In the genomic region with DNA sequence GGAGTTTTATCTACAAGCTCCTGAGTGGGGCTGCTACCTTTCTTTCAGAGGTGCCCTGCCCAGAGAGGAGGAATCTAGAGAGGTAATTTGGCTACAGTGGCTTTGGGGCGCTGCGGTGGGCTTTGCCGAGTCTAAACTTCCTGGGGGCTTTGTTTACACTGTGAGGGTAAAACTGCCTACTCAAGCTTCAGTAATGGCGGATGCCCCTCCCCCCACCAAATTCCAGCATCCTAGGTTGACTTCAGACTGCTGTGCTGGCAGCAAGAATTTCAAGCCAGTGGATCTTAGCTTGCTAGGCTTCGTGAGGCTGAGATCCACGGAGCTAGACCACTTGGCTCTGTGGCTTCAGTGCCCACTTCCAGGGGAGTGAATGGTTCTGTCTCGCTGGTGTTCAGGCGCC, we compare ENCODE assay signal across 34 cellular contexts.
"Had no signal": no experiment of that assay in that cellular context is flagged by ENCODE, and none has a peak within 500 bp of the region (broad histone marks: within the 10 kb centered on the region; RNA-seq: fewer than 3 reads in every experiment).

No MANE protein-coding gene starts in this region.

- H3K4me3 Mint-ChIP-seq: activated B cell treated with CpG ODN at 0.5 μM for 24 hours; activated CD4-positive, alpha-beta memory T cell treated with anti-CD3 and anti-CD28 coated beads, Interleukin-2, amount 10 ng/mL, durations not matched to agents 7 days and 5 days; activated CD8-positive, alpha-beta memory T cell treated with anti-CD3 and anti-CD28 coated beads, Interleukin-2, amount 10 ng/mL, durations not matched to agents 7 days and 5 days; activated naive CD4-positive, alpha-beta T cell treated with anti-CD3 and anti-CD28 coated beads, Interleukin-2, amount 10 ng/mL, durations not matched to agents 7 days and 5 days; activated naive CD8-positive, alpha-beta T cell; activated naive CD8-positive, alpha-beta T cell treated with anti-CD3 and anti-CD28 coated beads, Interleukin-2, amount 50 U/mL, for 24 hours; brain had no signal

- H3K4me1 Mint-ChIP-seq: activated B cell treated with CpG ODN at 0.5 μM for 24 hours; activated CD4-positive, alpha-beta memory T cell treated with anti-CD3 and anti-CD28 coated beads, Interleukin-2, amount 10 ng/mL, durations not matched to agents 7 days and 5 days; activated CD8-positive, alpha-beta memory T cell treated with anti-CD3 and anti-CD28 coated beads, Interleukin-2, amount 10 ng/mL, durations not matched to agents 7 days and 5 days; activated naive CD4-positive, alpha-beta T cell treated with anti-CD3 and anti-CD28 coated beads, Interleukin-2, amount 10 ng/mL, durations not matched to agents 7 days and 5 days; activated naive CD8-positive, alpha-beta T cell treated with anti-CD3 and anti-CD28 coated beads, Interleukin-2, amount 50 U/mL, for 24 hours; brain had no signal

- H3K27me3 Mint-ChIP-seq: activated B cell treated with CpG ODN at 0.5 μM for 24 hours; activated CD4-positive, alpha-beta memory T cell treated with anti-CD3 and anti-CD28 coated beads, Interleukin-2, amount 10 ng/mL, durations not matched to agents 7 days and 5 days; activated CD8-positive, alpha-beta memory T cell treated with anti-CD3 and anti-CD28 coated beads, Interleukin-2, amount 10 ng/mL, durations not matched to agents 7 days and 5 days; activated naive CD4-positive, alpha-beta T cell treated with anti-CD3 and anti-CD28 coated beads, Interleukin-2, amount 10 ng/mL, durations not matched to agents 7 days and 5 days; activated naive CD8-positive, alpha-beta T cell; activated naive CD8-positive, alpha-beta T cell treated with anti-CD3 and anti-CD28 coated beads, Interleukin-2, amount 50 U/mL, for 24 hours; brain had no signal

- DNase-seq: activated B cell treated with CpG ODN at 0.5 μM for 24 hours; activated CD4-positive, alpha-beta memory T cell treated with anti-CD3 and anti-CD28 coated beads, Interleukin-2, amount 10 ng/mL, durations not matched to agents 7 days and 5 days; activated CD4-positive, alpha-beta T cell treated with anti-CD3 and anti-CD28 coated beads for 4 hours; activated CD4-positive, alpha-beta T cell treated with anti-CD3 and anti-CD28 coated beads, Interleukin-2, amount 50 U/mL, for 1 hour; activated CD4-positive, CD25-positive, alpha-beta regulatory T cell treated with anti-CD3 and anti-CD28 coated beads, Interleukin-2, amount 50 U/mL, for 72 hours; activated CD8-positive, alpha-beta memory T cell treated with anti-CD3 and anti-CD28 coated beads for 24 hours; activated CD8-positive, alpha-beta memory T cell treated with anti-CD3 and anti-CD28 coated beads, Interleukin-2, amount 10 ng/mL, durations not matched to agents 7 days and 5 days; activated CD8-positive, alpha-beta memory T cell treated with anti-CD3 and anti-CD28 coated beads, Interleukin-2, amount 50 U/mL, for 48 hours; activated effector memory CD4-positive, alpha-beta T cell treated with Interleukin-2 at 50 U/mL for 16 hours; activated naive CD4-positive, alpha-beta T cell treated with anti-CD3 and anti-CD28 coated beads, Interleukin-2, amount 10 ng/mL, durations not matched to agents 7 days and 5 days; activated naive CD8-positive, alpha-beta T cell treated with anti-CD3 and anti-CD28 coated beads, Interleukin-2, amount 50 U/mL, for 24 hours; activated T-cell treated with anti-CD3 and anti-CD28 coated beads, Interleukin-2, amount 50 U/mL, for 48 hours; anterior cingulate cortex; caudate nucleus; cerebellar nuclear complex; NCI-H1092 treated with DMSO at 0.1 percent for 48 hours; NCI-H1417; NCI-H146; NCI-H187; NCI-H2029 treated with DMSO at 0.1 percent for 48 hours; NCI-H2107; NCI-H2171; NCI-H510A; NCI-H526; NCI-H748 treated with DMSO at 0.1 percent for 48 hours; NK-92 treated with Interleukin-12 subunit alpha and Interleukin-12 subunit beta, amount 100 ng/mL, for 24 hours; OCI-M1; Right ventricle myocardium superior; SW 1271; T-helper 1 cell; T-helper 2 cell; T-helper 9 cell had no signal

- H3K27ac Mint-ChIP-seq: activated B cell treated with CpG ODN at 0.5 μM for 24 hours; activated CD4-positive, alpha-beta memory T cell treated with anti-CD3 and anti-CD28 coated beads, Interleukin-2, amount 10 ng/mL, durations not matched to agents 7 days and 5 days; activated CD8-positive, alpha-beta memory T cell treated with anti-CD3 and anti-CD28 coated beads, Interleukin-2, amount 10 ng/mL, durations not matched to agents 7 days and 5 days; activated naive CD4-positive, alpha-beta T cell treated with anti-CD3 and anti-CD28 coated beads, Interleukin-2, amount 10 ng/mL, durations not matched to agents 7 days and 5 days; activated naive CD8-positive, alpha-beta T cell; activated naive CD8-positive, alpha-beta T cell treated with anti-CD3 and anti-CD28 coated beads, Interleukin-2, amount 50 U/mL, for 24 hours; brain had no signal
